Comparison of ENCODE assay signal across 17 cellular contexts in genomic region chr2:67041051-67041450, GRCh38.
DNase-seq lines count a peak whose midpoint lies in the region; ATAC-seq, FAIRE-seq and TF ChIP-seq lines count a peak whose summit lies in the region.
"Had no signal": no experiment of that assay in that cellular context is flagged by ENCODE, and none has a peak within 500 bp of the region (broad histone marks: within the 10 kb centered on the region; RNA-seq: fewer than 3 reads in every experiment).

No MANE protein-coding gene starts in this region.

- CTCF ChIA-PET in Calu3 (lab: Charles Lee): no interaction called here

- TF ChIP-seq POLR2A in heart left ventricle (IDR thresholded peaks at IDR 0.05): no peak

- TF ChIP-seq CTCF in Calu3 (IDR thresholded peaks at IDR 0.05; ENCODE audit: unreplicated experiment): no peak
- TF ChIP-seq CTCF in fibroblast of villous mesenchyme (IDR thresholded peaks at IDR 0.05; ENCODE audit: insufficient read depth, low read depth, low read length): no peak
- TF ChIP-seq CTCF in heart left ventricle (IDR thresholded peaks at IDR 0.05): no peak

- H3K4me1 ChIP-seq in heart left ventricle: no peaks in the 10 kb centered on the region
- H3K4me1 ChIP-seq: BE2C had no signal

- 11 to 31% (median 23%) methylated on average over 1 of the region's 1 CpG for WGBS in heart left ventricle, 4 donors

- no peak overlapping the region for H3K27ac ChIP-seq in heart left ventricle
- H3K27ac ChIP-seq: A549, C4-2B, GM23248 had no signal

- no peaks in the 10 kb centered on the region for H3K36me3 ChIP-seq in heart left ventricle
- H3K36me3 ChIP-seq: BE2C had no signal

- no peaks in the 10 kb centered on the region for H3K27me3 Mint-ChIP-seq in Calu3 (ENCODE audit: unreplicated experiment)
- H3K27me3 Mint-ChIP-seq: CD4-positive, alpha-beta memory T cell had no signal

- H3K4me3 Mint-ChIP-seq in Calu3 (ENCODE audit: low read depth, unreplicated experiment): no peak overlapping the region
- H3K4me3 Mint-ChIP-seq: CD4-positive, alpha-beta memory T cell; IgD-negative memory B cell had no signal

- no peak overlapping the region for H3K4me3 ChIP-seq in fibroblast of villous mesenchyme (ENCODE audit: low read depth, low read length)
- H3K4me3 ChIP-seq in heart left ventricle: no peak overlapping the region
- H3K4me3 ChIP-seq: A549, GM12878, GM23248 had no signal

- intact Hi-C loops in Calu3 (cut with micrococcal nuclease; ENCODE audit: unreplicated experiment) (loop anchor here (10.0 kb wide), 1 partner anchor 174 kb away; no protein-coding TSS in a partner anchor), Right ventricle myocardium inferior (cut with DNase I) (no loop called here), heart left ventricle (cut with DNase I) (no loop called here), posterior cingulate gyrus (cut with DNase I) (no loop called here)

- peaks cover 59% of the 10 kb centered on the region for H3K4me1 Mint-ChIP-seq in Calu3 (ENCODE audit: low read depth, unreplicated experiment)
- H3K4me1 Mint-ChIP-seq: CD4-positive, alpha-beta memory T cell; IgD-negative memory B cell had no signal

- ATAC-seq in Right ventricle myocardium inferior (no peak), HG03521 (IDR thresholded peaks at IDR 0.05; ENCODE audit: unreplicated experiment) (no peak), heart left ventricle (no peak)
- ATAC-seq: GM12878, HCT116 had no signal

- H3K27me3 ChIP-seq in heart left ventricle: no peaks in the 10 kb centered on the region
- H3K27me3 ChIP-seq: BE2C had no signal

- BruUV-seq in Calu3 (replicated peaks; lab: Mats Ljungman, UMichigan): no TSS peak

- no peaks in the 10 kb centered on the region for H3K9me3 Mint-ChIP-seq in Calu3 (ENCODE audit: low read depth, unreplicated experiment)
- H3K9me3 Mint-ChIP-seq: IgD-negative memory B cell had no signal

- no peaks in the 10 kb centered on the region for H3K9me3 ChIP-seq in heart left ventricle
- H3K9me3 ChIP-seq: A549, BE2C had no signal

- H3K36me3 Mint-ChIP-seq in Calu3 (ENCODE audit: insufficient read depth, unreplicated experiment): no peaks in the 10 kb centered on the region
- H3K36me3 Mint-ChIP-seq: CD4-positive, alpha-beta memory T cell; IgD-negative memory B cell had no signal

- peak overlapping the region; percentile 74 for H3K27ac Mint-ChIP-seq in Calu3 (ENCODE audit: unreplicated experiment)
- H3K27ac Mint-ChIP-seq: CD4-positive, alpha-beta memory T cell; IgD-negative memory B cell had no signal

- peak; percentile 13 for FAIRE-seq in HTR-8/SVneo (lab: Jason Lieb, UNC)
- FAIRE-seq: A549, GM12878, GM18507, H54 had no signal

- DNase-seq in Calu3 (no peak), HTR-8/SVneo (ENCODE audit: insufficient read length, low spot score) (no peak), fibroblast of villous mesenchyme (ENCODE audit: low read depth) (peak; percentile 19), Right ventricle myocardium inferior (ENCODE audit: missing footprints) (no peak), heart left ventricle (no peak), posterior cingulate gyrus (no peak)
- DNase-seq: BE2C; CD4-positive, alpha-beta memory T cell; GM23248 had no signal
